In genomic region chr1:52686261-52686751, GRCh38 we compare ENCODE assay signal across 8 cellular contexts. TPM values are rescaled to one million over a fixed set of nuclear protein-coding genes. Genes with fewer than 3 reads are reported as not detected.
DNase-seq lines count a peak whose midpoint lies in the region; ATAC-seq and TF ChIP-seq lines count a peak whose summit lies in the region.
"Not testable (repeated sequence)": the region's sequence is repeated elsewhere in the genome, so short reads cannot be mapped to it uniquely, and the experiment has no call there.

No MANE protein-coding gene starts in this region.

- DNase-seq in A172 (ENCODE audit: low spot score) (peak; percentile 66), NCI-H69 (lab: John Stamatoyannopoulos, UW) (peak; percentile 59), iPS DF 19.7 (ENCODE audit: low read depth, low spot score) (peak; percentile 25)
- DNase-seq in activated CD4-positive, CD25-positive, alpha-beta regulatory T cell treated with anti-CD3 and anti-CD28 coated beads, Interleukin-2, amount 50 U/mL, for 72 hours = peak; percentile 74
- peak; percentile 47 to 59 for DNase-seq in stimulated activated CD4-positive, alpha-beta T cell treated with anti-CD3 and anti-CD28 coated beads, Interleukin-12 subunit alpha, Interleukin-12 subunit beta, amount 100 ng/mL, for 24 hours (ENCODE audit: low read depth in 2 of 2)

- TF ChIP-seq CTCF in brain (conservative IDR thresholded peaks at IDR 0.05) = peak; percentile 80 to 90

- ATAC-seq in GM18499 (IDR thresholded peaks at IDR 0.05; ENCODE audit: insufficient read depth, unreplicated experiment) = peak; percentile 54
- peak; percentile 61 for ATAC-seq in HG03521 (IDR thresholded peaks at IDR 0.05; ENCODE audit: unreplicated experiment)

- H3K27ac Mint-ChIP-seq in brain = peak overlapping the region; percentile 21 to 86 (median 54)

- H3K4me3 Mint-ChIP-seq in brain = peak overlapping the region in 1 of 5 experiments; percentile 10

- H3K36me3 Mint-ChIP-seq in brain = peaks cover 41% of the 10 kb centered on the region

- not testable (repeated sequence) for H3K9me3 Mint-ChIP-seq in brain

- not testable (repeated sequence) for H3K27me3 Mint-ChIP-seq in brain

- not testable (repeated sequence) for H3K4me1 Mint-ChIP-seq in brain

RNA-seq across cellular contexts. Expression of gene COA7, which starts 11.8 kb away (rescaled TPM):
- 4.1 and 5.3 TPM in 2 replicates for total RNA-seq in A172 (2014; rRNA removed; shearing (Covaris generic))
- polyA plus RNA-seq in brain (ENCODE audit: insufficient read depth, low read depth, low replicate concordance) = 11.9 TPM

RNA-seq across cellular contexts. Expression of gene ZYG11B, which starts 39.9 kb away (rescaled TPM):
- total RNA-seq in A172 (2014; rRNA removed; shearing (Covaris generic)) = 24.3 and 27.6 TPM in 2 replicates
- polyA plus RNA-seq in brain (ENCODE audit: insufficient read depth, low read depth, low replicate concordance) = 12.7 TPM

RNA-seq across cellular contexts. Expression of gene SHISAL2A, which starts 53.3 kb away (rescaled TPM):
- total RNA-seq in A172 (2014; rRNA removed; shearing (Covaris generic)) = not detected in 2 replicates
- 1.6 TPM for polyA plus RNA-seq in brain (ENCODE audit: insufficient read depth, low read depth, low replicate concordance)

Comparison
In these comparisons a context has a peak if more than half of its experiments do, and no peak if none do; other contexts are left out.
1. Peak in every context shown above with its lines: DNase-seq and ATAC-seq.